In the genomic region with DNA sequence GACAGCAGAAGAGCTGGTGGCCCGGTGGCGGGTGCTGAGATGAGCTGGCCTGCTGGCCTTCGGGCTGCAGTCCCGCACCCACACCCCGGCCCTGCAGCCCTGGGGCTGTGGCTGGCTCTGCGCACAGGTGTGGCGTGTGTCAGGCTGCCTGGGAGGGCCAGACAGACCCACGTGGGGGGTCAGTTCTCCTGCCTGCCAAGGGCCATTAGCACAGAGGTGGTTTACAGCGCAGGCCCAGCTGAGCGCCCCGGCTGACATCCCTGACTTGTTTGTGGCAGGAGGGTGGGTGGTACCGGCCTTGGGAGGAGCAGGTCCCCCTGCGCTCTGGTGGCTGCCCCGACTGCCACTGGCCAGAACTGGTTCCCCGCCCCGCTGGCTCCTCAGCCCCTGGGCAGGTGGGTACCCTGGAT, we compare ENCODE assay signal across 25 cellular contexts. TPM values are rescaled to one million over a fixed set of nuclear protein-coding genes. Genes with fewer than 3 reads are reported as not detected.
"Had no signal": no experiment of that assay in that cellular context is flagged by ENCODE, and none has a peak within 500 bp of the region (broad histone marks: within the 10 kb centered on the region; RNA-seq: fewer than 3 reads in every experiment).

No MANE protein-coding gene starts in this region.

- ATAC-seq: T-cell had no signal

- H2AFZ ChIP-seq: PC-9 had no signal

- H3K4me2 ChIP-seq: PC-9 had no signal

- H3K27me3 ChIP-seq: Peyer's patch, SJSA1 had no signal

- H3K27ac ChIP-seq: PC-9, Peyer's patch, SJSA1, SK-N-MC had no signal

- DNase-seq: KBM-7, MV-4-11, NCI-H1048, NCI-H1105, NCI-H1417, NCI-H1436 treated with DMSO at 0.1 percent for 48 hours, NCI-H1694, NCI-H187 treated with DMSO at 0.1 percent for 48 hours, NCI-H2081, NCI-H2107, NCI-H2227 treated with DMSO at 0.1 percent for 48 hours, NCI-H524, NCI-H526 treated with DMSO at 0.1 percent for 48 hours, NCI-H774, PC-9, Peyer's patch, SHP77 treated with DMSO at 0.1 percent for 48 hours, SW 1271, T-cell had no signal

- H3K4me1 ChIP-seq: Peyer's patch had no signal

- H3K9me3 ChIP-seq: Peyer's patch, SJSA1 had no signal

- H3K4me3 ChIP-seq: PC-9, Peyer's patch, SJSA1, SK-N-MC had no signal

RNA-seq across cellular contexts. Expression of a gene that starts 9.4 kb away (rescaled TPM):
- total RNA-seq: HT-29, NCI-H460, OCI-LY7, Peyer's patch, RPMI7951 had no signal

RNA-seq across cellular contexts. Expression of a gene that starts 30.7 kb away (rescaled TPM):
- total RNA-seq: RPMI7951 had no signal
